In the genomic region with DNA sequence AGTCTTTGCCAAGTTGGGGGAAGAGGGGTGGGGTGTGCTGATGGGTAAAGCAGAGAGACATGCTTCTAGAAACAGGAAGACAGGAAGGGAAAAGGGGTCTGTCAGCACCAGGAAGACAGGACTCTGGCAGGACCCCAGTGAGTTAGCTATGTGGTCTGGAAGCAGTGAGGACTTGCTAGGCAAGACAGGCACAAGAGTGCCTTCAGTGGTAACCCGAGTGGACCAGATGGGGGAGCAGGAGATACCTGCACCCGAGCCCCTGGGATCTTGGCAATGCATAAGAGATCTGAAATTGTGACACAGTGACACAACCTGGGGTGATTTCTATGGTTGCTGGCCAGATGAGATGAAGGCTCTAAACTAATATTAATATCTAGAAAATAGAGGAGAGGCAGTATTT, we compare ENCODE assay signal across 29 cellular contexts. TPM values are rescaled to one million over a fixed set of nuclear protein-coding genes. Genes with fewer than 3 reads are reported as not detected.
DNase-seq lines count a peak whose midpoint lies in the region; ATAC-seq, FAIRE-seq and TF ChIP-seq lines count a peak whose summit lies in the region.
"Had no signal": no experiment of that assay in that cellular context is flagged by ENCODE, and none has a peak within 500 bp of the region (broad histone marks: within the 10 kb centered on the region; RNA-seq: fewer than 3 reads in every experiment).

No MANE protein-coding gene starts in this region.

- no peaks in the 10 kb centered on the region for H4K20me1 ChIP-seq in K562 (replicated peaks; ENCODE audit: control insufficient read depth, insufficient read depth, low read length)
- no peaks in the 10 kb centered on the region for H4K20me1 ChIP-seq in neural progenitor cell (ENCODE audit: low read depth)

- H3K9ac ChIP-seq in K562 (ENCODE audit: insufficient read depth in 1 of 2, low read depth in 2 of 2, low read length in 2 of 2) (no peak overlapping the region), neural progenitor cell (no peak overlapping the region)

- ATAC-seq in K562, result peak; percentile 66
- ATAC-seq: activated T-cell treated with anti-CD3 and anti-CD28 coated beads, Interleukin-2, amount 50 U/mL, for 4 hours; naive thymus-derived CD8-positive, alpha-beta T cell; pancreas; stimulated activated naive CD8-positive, alpha-beta T cell treated with anti-CD3 and anti-CD28 coated beads, Interleukin-15, Interleukin-2, amounts not matched to agents 100 U/mL and 50 U/mL, for 24 hours had no signal

- no TSS peak for BruUV-seq in K562 (replicated peaks; lab: Mats Ljungman, UMichigan)

- H3K4me2 ChIP-seq in K562 (ENCODE audit: insufficient read depth, low read length) (no peak overlapping the region), neural progenitor cell (no peak overlapping the region)

- H3K27me3 ChIP-seq in K562 (ENCODE audit: control insufficient read depth in 2 of 2, insufficient read depth in 2 of 2, low read length in 2 of 2) (peaks cover 2 to 19% of the 10 kb centered on the region in 2 experiments; a peak in 2 of 5 replicates), neural progenitor cell (peaks cover 46% of the 10 kb centered on the region)
- H3K27me3 ChIP-seq: colonic mucosa, pancreas had no signal

- no peak for TF ChIP-seq EP300 in K562 (IDR thresholded peaks at IDR 0.05; ENCODE audit: low read length)

- intact Hi-C loops in K562 (cut with micrococcal nuclease), result loop anchor here (10.0 kb wide), 1 partner anchor 209 kb away; no protein-coding TSS in a partner anchor

- H3K79me2 ChIP-seq in K562 (ENCODE audit: control insufficient read depth, insufficient read depth, low read length), result no peaks in the 10 kb centered on the region
- H3K79me2 ChIP-seq in neural progenitor cell (ENCODE audit: low read depth), result no peaks in the 10 kb centered on the region

- H3K36me3 ChIP-seq in K562 (ENCODE audit: control insufficient read depth, insufficient read depth, low read length) (no peaks in the 10 kb centered on the region), neural progenitor cell (no peaks in the 10 kb centered on the region)
- H3K36me3 ChIP-seq: colonic mucosa, pancreas had no signal

- peaks cover 5% of the 10 kb centered on the region for H3K4me1 Mint-ChIP-seq in neural progenitor cell
- H3K4me1 Mint-ChIP-seq in T-helper 2 cell treated with Interferon-gamma antibody and Interleukin-4, amounts not matched to agents 5 μg/mL and 100 μg/mL, for 36 hours (ENCODE audit: low read depth), result peaks cover 5% of the 10 kb centered on the region

- H3K4me3 Mint-ChIP-seq in neural progenitor cell, result no peak overlapping the region
- no peak overlapping the region for H3K4me3 Mint-ChIP-seq in T-helper 2 cell treated with Interferon-gamma antibody and Interleukin-4, amounts not matched to agents 5 μg/mL and 100 μg/mL, for 36 hours
- H3K4me3 Mint-ChIP-seq: activated CD4-positive, alpha-beta memory T cell treated with anti-CD3 and anti-CD28 coated beads for 36 hours; activated naive CD8-positive, alpha-beta T cell treated with anti-CD3 and anti-CD28 coated beads, Interleukin-2, amount 10 ng/mL, durations not matched to agents 7 days and 5 days; activated T-cell treated with anti-CD3 and anti-CD28 coated beads, Interleukin-2, amount 50 U/mL, for 4 hours; brain; HFFc6; memory B cell; naive thymus-derived CD8-positive, alpha-beta T cell had no signal

- CTCF ChIA-PET in K562 (lab: Yijun Ruan, JAX; ENCODE audit: low intra/inter-chr PET ratio), result no interaction called here

- no peak overlapping the region for H3K27ac Mint-ChIP-seq in neural progenitor cell
- no peak overlapping the region for H3K27ac Mint-ChIP-seq in T-helper 2 cell treated with Interferon-gamma antibody and Interleukin-4, amounts not matched to agents 5 μg/mL and 100 μg/mL, for 36 hours
- H3K27ac Mint-ChIP-seq: activated CD4-positive, alpha-beta memory T cell treated with anti-CD3 and anti-CD28 coated beads for 36 hours; activated naive CD8-positive, alpha-beta T cell treated with anti-CD3 and anti-CD28 coated beads, Interleukin-2, amount 10 ng/mL, durations not matched to agents 7 days and 5 days; brain; HFFc6; memory B cell; naive thymus-derived CD8-positive, alpha-beta T cell had no signal

- POLR2A ChIA-PET in K562 (lab: Yijun Ruan, JAX), result interaction anchor here (0.6 kb wide), 1 partner anchor 57 kb away, joined by 4 read pairs; no protein-coding TSS in a partner anchor

- DNase-seq in DMS 273 (lab: John Stamatoyannopoulos, UW; ENCODE audit: unreplicated experiment), result peak; percentile 23
- DNase-seq in DMS 273 treated with DMSO at 0.1 percent for 48 hours (lab: John Stamatoyannopoulos, UW), result no peak
- peak; percentile 11 for DNase-seq in HT-29 (ENCODE audit: low spot score)
- peak in 3 of 4 experiments; percentile 25 to 48 (median 44) for DNase-seq in K562 (ENCODE audit: extremely low read depth in 1 of 4, low spot score in 3 of 4)
- DNase-seq in neural progenitor cell (ENCODE audit: low spot score), result peak; percentile 31
- DNase-seq in NCI-H187 treated with DMSO at 0.1 percent for 48 hours (lab: John Stamatoyannopoulos, UW), result no peak
- DNase-seq in DMS79 (lab: John Stamatoyannopoulos, UW), result no peak
- no peak for DNase-seq in T-helper 2 cell treated with Interferon-gamma antibody and Interleukin-4, amounts not matched to agents 5 μg/mL and 100 μg/mL, for 36 hours (ENCODE audit: low spot score)
- DNase-seq: activated CD4-positive, alpha-beta memory T cell treated with anti-CD3 and anti-CD28 coated beads for 36 hours; activated naive CD8-positive, alpha-beta T cell treated with anti-CD3 and anti-CD28 coated beads, Interleukin-2, amount 10 ng/mL, durations not matched to agents 7 days and 5 days; activated T-cell treated with anti-CD3 and anti-CD28 coated beads, Interleukin-2, amount 50 U/mL, for 4 hours; colonic mucosa; foreskin fibroblast; HFFc6; hippocampal formation; IMR-90; MV-4-11; naive thymus-derived CD8-positive, alpha-beta T cell; NCI-H524 treated with DMSO at 0.1 percent for 48 hours; OCI-M1; pancreas; SIG-M5; stimulated activated CD4-positive, alpha-beta T cell treated with anti-CD3 and anti-CD28 coated beads, Interleukin-2, amount 100 ng/mL, for 24 hours; stimulated activated naive CD8-positive, alpha-beta T cell treated with anti-CD3 and anti-CD28 coated beads, Interleukin-15, Interleukin-2, amounts not matched to agents 100 U/mL and 50 U/mL, for 24 hours; T-helper 1 cell had no signal

- 16% methylated on average over 2 of the region's 2 CpGs for WGBS in K562 (ENCODE audit: insufficient coverage, low coverage, missing lambda C conversion rate)

- H3K27ac ChIP-seq in K562 (ENCODE audit: extremely low read depth, low read depth, low read length) (no peak overlapping the region), neural progenitor cell (no peak overlapping the region)
- H3K27ac ChIP-seq: 22Rv1, colonic mucosa, HL-60 had no signal

- H2AFZ ChIP-seq in K562 (ENCODE audit: low read depth, low read length) (no peak overlapping the region), neural progenitor cell (replicated peaks) (no peak overlapping the region)

- H3K27me3 Mint-ChIP-seq in neural progenitor cell (ENCODE audit: insufficient read depth, low read depth), result peaks cover 18% of the 10 kb centered on the region
- peaks cover 35% of the 10 kb centered on the region for H3K27me3 Mint-ChIP-seq in T-helper 2 cell treated with Interferon-gamma antibody and Interleukin-4, amounts not matched to agents 5 μg/mL and 100 μg/mL, for 36 hours (ENCODE audit: low read depth)

- H3K4me1 ChIP-seq in K562 (replicated peaks in 1 of 2; ENCODE audit: control insufficient read depth in 2 of 2, insufficient read depth in 2 of 2, low read length in 2 of 2) (peaks cover 0 to 5% of the 10 kb centered on the region in 2 experiments; a peak in 1 of 5 replicates), neural progenitor cell (peaks cover 9% of the 10 kb centered on the region)
- H3K4me1 ChIP-seq: colonic mucosa had no signal

- TF ChIP-seq CTCF in K562 (IDR thresholded peaks at IDR 0.05 in 2 of 3, conservative IDR thresholded peaks at IDR 0.05 in 1 of 3; ENCODE audit: insufficient read depth in 2 of 3, low read depth in 1 of 3, low read length in 3 of 3), result peak in 2 of 3 experiments; percentile 33 to 41; a peak in 2 of 6 replicates
- TF ChIP-seq CTCF in neural progenitor cell (IDR thresholded peaks at IDR 0.05), result peak; percentile 35

- no peaks in the 10 kb centered on the region for H3K9me1 ChIP-seq in K562 (ENCODE audit: control insufficient read depth, insufficient read depth, low read length)

- H3F3A ChIP-seq in neural progenitor cell (ENCODE audit: low read depth), result no peaks in the 10 kb centered on the region

- H3K9me3 Mint-ChIP-seq in neural progenitor cell, result no peaks in the 10 kb centered on the region
- H3K9me3 Mint-ChIP-seq in T-helper 2 cell treated with Interferon-gamma antibody and Interleukin-4, amounts not matched to agents 5 μg/mL and 100 μg/mL, for 36 hours, result no peaks in the 10 kb centered on the region
- H3K9me3 Mint-ChIP-seq: activated CD4-positive, alpha-beta memory T cell treated with anti-CD3 and anti-CD28 coated beads for 36 hours; activated naive CD8-positive, alpha-beta T cell treated with anti-CD3 and anti-CD28 coated beads, Interleukin-2, amount 10 ng/mL, durations not matched to agents 7 days and 5 days; HFFc6; naive thymus-derived CD8-positive, alpha-beta T cell had no signal

- no peak for TF ChIP-seq POLR2A in K562 (conservative IDR thresholded peaks at IDR 0.05)

- H3K9me3 ChIP-seq in K562 (replicated peaks; ENCODE audit: control insufficient read depth, insufficient read depth, low read depth, low read length), result no peaks in the 10 kb centered on the region
- H3K9me3 ChIP-seq in neural progenitor cell (ENCODE audit: low read depth), result no peaks in the 10 kb centered on the region
- H3K9me3 ChIP-seq: colonic mucosa, pancreas had no signal

- TF ChIP-seq RAD21 in K562 (CRISPR knock-in tag; conservative IDR thresholded peaks at IDR 0.05 in 1 of 2, IDR thresholded peaks at IDR 0.05 in 1 of 2), result no peak

- no peak for FAIRE-seq in K562 (lab: Jason Lieb, UNC)
- FAIRE-seq: pancreas had no signal

- in situ Hi-C loops in K562 (cut with MboI), result loop anchor here (25.0 kb wide), 1 partner anchor 551 kb away; no protein-coding TSS in a partner anchor

- H3K4me3 ChIP-seq in K562 (no peak overlapping the region), neural progenitor cell (no peak overlapping the region)
- H3K4me3 ChIP-seq: colonic mucosa, pancreas had no signal

- no peaks in the 10 kb centered on the region for H3K36me3 Mint-ChIP-seq in neural progenitor cell
- H3K36me3 Mint-ChIP-seq in T-helper 2 cell treated with Interferon-gamma antibody and Interleukin-4, amounts not matched to agents 5 μg/mL and 100 μg/mL, for 36 hours (ENCODE audit: low read depth), result no peaks in the 10 kb centered on the region
- H3K36me3 Mint-ChIP-seq: activated CD4-positive, alpha-beta memory T cell treated with anti-CD3 and anti-CD28 coated beads for 36 hours; activated naive CD8-positive, alpha-beta T cell treated with anti-CD3 and anti-CD28 coated beads, Interleukin-2, amount 10 ng/mL, durations not matched to agents 7 days and 5 days; brain; memory B cell; naive thymus-derived CD8-positive, alpha-beta T cell had no signal

RNA-seq across cellular contexts. Expression of gene TLR5, which starts 7.0 kb away (rescaled TPM):
- 0.08 and 0.38 TPM in 2 replicates for total RNA-seq in HT-29 (2014; rRNA removed; shearing (Covaris generic))
- 16.1 and 23.2 TPM in 2 replicates for total RNA-seq in K562 (2011; cell fraction: chromatin; rRNA removed; ENCODE audit: low replicate concordance)
- total RNA-seq in K562 (2011; cell fraction: nucleolus; rRNA removed), result 13.3 and 14.8 TPM in 2 replicates
- 14.8 and 22.7 TPM in 2 replicates for total RNA-seq in K562 (2011; cell fraction: nucleoplasm; rRNA removed)
- 1.4 and 1.5 TPM in 2 replicates for total RNA-seq in K562 (2014; rRNA removed)
- total RNA-seq in K562 (2014; rRNA removed; fragmentation: Illumina TruSeq; extraction: Trizol), result 1.9 and 2.6 TPM in 2 replicates
- 0.94 and 1.1 TPM in 2 replicates for total RNA-seq in K562 (2015; rRNA removed; fragmentation: Illumina TruSeq; extraction: Trizol)
- total RNA-seq in K562 (2021), result 1.8 and 2.8 TPM in 2 replicates
- 3.3 and 7.4 TPM in 2 replicates for polyA plus RNA-seq in K562 (2011; rRNA removed)
- polyA plus RNA-seq in K562 (2011; cell fraction: cytosol; rRNA removed), result 8.9 and 20.6 TPM in 2 replicates
- polyA plus RNA-seq in K562 (2011; cell fraction: nucleus; rRNA removed), result 11.1 and 28.8 TPM in 2 replicates
- 0.82 and 1.3 TPM in 2 replicates for polyA plus RNA-seq in K562 (2012)
- 1.9 and 2.4 TPM in 2 replicates for polyA plus RNA-seq in K562 (2014; fragmentation: Illumina TruSeq; extraction: Trizol)
- polyA plus RNA-seq in K562 (2014; fragmentation: Nextera tagmentation; extraction: Ambion mirVana), result 1 to 10 TPM in 1 of 2 experiments, under 1 TPM in 1; 0.93 to 1.0 TPM
- 2.9 and 3.2 TPM in 2 replicates for polyA plus RNA-seq in K562 (2014; rRNA removed)
- 3.9 and 7.9 TPM in 2 replicates for polyA minus RNA-seq in K562 (2011; rRNA and poly(A)+ RNA removed)
- polyA minus RNA-seq in K562 (2011; cell fraction: cytosol; rRNA and poly(A)+ RNA removed), result 1.5 TPM in 1 of 2 replicates, not detected in the other
- polyA minus RNA-seq in K562 (2011; cell fraction: nucleus; rRNA and poly(A)+ RNA removed), result 7.6 and 13.1 TPM in 2 replicates
- total RNA-seq in neural progenitor cell (ENCODE audit: low replicate concordance), result 0.30 and 0.68 TPM in 2 replicates

Comparison
In these comparisons a context has a peak if more than half of its experiments do, and no peak if none do; other contexts are left out.
1. DNase-seq: peak in DMS 273 (single experiment), HT-29 (single experiment), K562 (3 of 4) and neural progenitor cell (single experiment); none in DMS 273 treated with DMSO at 0.1 percent for 48 hours (single experiment), NCI-H187 treated with DMSO at 0.1 percent for 48 hours (single experiment), DMS79 (single experiment) and T-helper 2 cell treated with Interferon-gamma antibody and Interleukin-4, amounts not matched to agents 5 μg/mL and 100 μg/mL, for 36 hours (single experiment).